1 cellular context compared by ENCODE assay signal in the genomic region with DNA sequence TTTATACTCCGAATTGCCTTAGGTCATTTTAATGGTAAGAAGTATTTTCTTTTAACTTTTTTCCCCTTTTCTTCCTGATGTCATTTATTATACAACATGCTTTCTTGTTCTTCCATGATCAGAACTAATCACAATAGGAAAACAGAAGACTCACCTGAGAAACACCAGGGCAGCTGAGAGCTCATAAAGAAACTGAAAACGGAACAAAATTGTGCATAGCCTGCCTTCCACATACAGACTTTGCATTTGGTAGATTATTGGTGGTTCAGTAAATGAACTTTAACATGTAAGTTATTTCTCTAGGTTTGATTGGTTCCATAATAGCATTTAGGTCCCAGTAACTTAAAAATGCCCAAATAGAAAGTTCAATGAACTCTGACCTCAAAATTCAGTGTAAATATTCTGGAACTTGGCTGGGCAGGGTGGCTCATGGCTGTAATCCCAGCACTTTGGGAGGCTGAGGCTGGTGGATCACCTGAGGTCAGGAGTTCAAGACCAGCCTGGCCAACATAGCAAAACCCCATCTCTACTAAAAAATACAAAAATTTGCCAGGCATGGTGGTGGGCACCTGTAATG.
TF ChIP-seq lines count a peak whose summit lies in the region.

No MANE protein-coding gene starts in this region.

TF ChIP-seq in SK-N-SH, 30 proteins besides CTCF, POLR2A, EP300 and RAD21 (continued from another document):
- TF ChIP-seq MEF2A (IDR thresholded peaks at IDR 0.05; ENCODE audit: borderline replicate concordance, low read depth), result no peak
- TF ChIP-seq, protein P1, sequence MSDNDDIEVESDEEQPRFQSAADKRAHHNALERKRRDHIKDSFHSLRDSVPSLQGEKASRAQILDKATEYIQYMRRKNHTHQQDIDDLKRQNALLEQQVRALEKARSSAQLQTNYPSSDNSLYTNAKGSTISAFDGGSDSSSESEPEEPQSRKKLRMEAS (IDR thresholded peaks at IDR 0.05; ENCODE audit: low read depth), result no peak
- TF ChIP-seq, protein P2, sequence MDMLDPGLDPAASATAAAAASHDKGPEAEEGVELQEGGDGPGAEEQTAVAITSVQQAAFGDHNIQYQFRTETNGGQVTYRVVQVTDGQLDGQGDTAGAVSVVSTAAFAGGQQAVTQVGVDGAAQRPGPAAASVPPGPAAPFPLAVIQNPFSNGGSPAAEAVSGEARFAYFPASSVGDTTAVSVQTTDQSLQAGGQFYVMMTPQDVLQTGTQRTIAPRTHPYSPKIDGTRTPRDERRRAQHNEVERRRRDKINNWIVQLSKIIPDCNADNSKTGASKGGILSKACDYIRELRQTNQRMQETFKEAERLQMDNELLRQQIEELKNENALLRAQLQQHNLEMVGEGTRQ (IDR thresholded peaks at IDR 0.05; ENCODE audit: borderline replicate concordance, low read depth, low read length), result no peak
- TF ChIP-seq YY1 (IDR thresholded peaks at IDR 0.05; ENCODE audit: low read depth), result no peak
